ENCODE assay signal across 24 cellular contexts in genomic region chrX:137431693-137432488, GRCh38.
DNase-seq lines count a peak whose midpoint lies in the region; ATAC-seq and TF ChIP-seq lines count a peak whose summit lies in the region.
"Had no signal": no experiment of that assay in that cellular context is flagged by ENCODE, and none has a peak within 500 bp of the region (broad histone marks: within the 10 kb centered on the region; RNA-seq: fewer than 3 reads in every experiment).

No MANE protein-coding gene starts in this region.

- H3K4me1 Mint-ChIP-seq in activated CD8-positive, alpha-beta T cell treated with anti-CD3 and anti-CD28 coated beads for 36 hours (ENCODE audit: low read depth): peaks cover 2% of the 10 kb centered on the region

- POLR2A ChIA-PET in activated CD8-positive, alpha-beta T cell treated with anti-CD3 and anti-CD28 coated beads for 36 hours (lab: Charles Lee): no interaction called here

- peaks cover 29% of the 10 kb centered on the region for H3K27me3 Mint-ChIP-seq in activated CD8-positive, alpha-beta T cell treated with anti-CD3 and anti-CD28 coated beads for 36 hours

- CTCF ChIA-PET in activated CD8-positive, alpha-beta T cell treated with anti-CD3 and anti-CD28 coated beads for 36 hours (lab: Charles Lee): no interaction called here

- TF ChIP-seq CTCF in activated CD8-positive, alpha-beta T cell treated with anti-CD3 and anti-CD28 coated beads for 36 hours (IDR thresholded peaks at IDR 0.05): no peak

- no peak for ATAC-seq in HG03521 (IDR thresholded peaks at IDR 0.05; ENCODE audit: unreplicated experiment)
- ATAC-seq in activated CD8-positive, alpha-beta T cell treated with anti-CD3 and anti-CD28 coated beads for 36 hours: no peak
- ATAC-seq: right cardiac atrium had no signal

- no peak overlapping the region for H3K4me3 Mint-ChIP-seq in activated CD8-positive, alpha-beta T cell treated with anti-CD3 and anti-CD28 coated beads for 36 hours
- H3K4me3 Mint-ChIP-seq: activated T-cell treated with anti-CD3 and anti-CD28 coated beads, Interleukin-2, amount 50 U/mL, for 24 hours had no signal

- H3K36me3 Mint-ChIP-seq in activated CD8-positive, alpha-beta T cell treated with anti-CD3 and anti-CD28 coated beads for 36 hours (ENCODE audit: low read depth): no peaks in the 10 kb centered on the region

- DNase-seq in DMS53 (lab: John Stamatoyannopoulos, UW): peak; percentile 81
- peak; percentile 86 for DNase-seq in ELF-1 (ENCODE audit: low read depth, low spot score)
- peak; percentile 26 for DNase-seq in NCI-H146 treated with DMSO at 0.1 percent for 48 hours (lab: John Stamatoyannopoulos, UW; ENCODE audit: unreplicated experiment)
- peak; percentile 47 for DNase-seq in iPS-NIHi11 (ENCODE audit: low spot score)
- no peak for DNase-seq in SK-N-DZ (ENCODE audit: low spot score)
- no peak for DNase-seq in activated CD8-positive, alpha-beta T cell treated with anti-CD3 and anti-CD28 coated beads for 36 hours
- DNase-seq: activated T-cell treated with anti-CD3 and anti-CD28 coated beads, Interleukin-2, amount 50 U/mL, for 24 hours; C1 segment of cervical spinal cord; COR-L47; DMS79 treated with DMSO at 0.1 percent for 48 hours; effector memory CD4-positive, alpha-beta T cell; GOT3; left ventricle myocardium inferior; NCI-H1694; NCI-H510A; Peyer's patch; posterior cingulate gyrus; right cardiac atrium; SHP77 treated with DMSO at 0.1 percent for 48 hours; stimulated activated CD4-positive, alpha-beta T cell treated with anti-CD3 and anti-CD28 coated beads, Interleukin-1b, Interleukin-23, amount 100 ng/mL, for 48 hours; stimulated activated naive CD4-positive, alpha-beta T cell treated with Interleukin-2 at 50 U/mL for 16 hours; upper lobe of left lung; WERI-Rb-1 had no signal

- H3K9me3 Mint-ChIP-seq in activated CD8-positive, alpha-beta T cell treated with anti-CD3 and anti-CD28 coated beads for 36 hours: peaks cover 3% of the 10 kb centered on the region

- intact Hi-C loops in activated CD8-positive, alpha-beta T cell treated with anti-CD3 and anti-CD28 coated beads for 36 hours (cut with micrococcal nuclease): no loop called here

- H3K27ac Mint-ChIP-seq in activated CD8-positive, alpha-beta T cell treated with anti-CD3 and anti-CD28 coated beads for 36 hours: no peak overlapping the region
- H3K27ac Mint-ChIP-seq: activated T-cell treated with anti-CD3 and anti-CD28 coated beads, Interleukin-2, amount 50 U/mL, for 24 hours had no signal

Comparison
In these comparisons a context has a peak if more than half of its experiments do, and no peak if none do; other contexts are left out.
1. DNase-seq: peak in DMS53 (single experiment), ELF-1 (single experiment), NCI-H146 treated with DMSO at 0.1 percent for 48 hours (single experiment) and iPS-NIHi11 (single experiment); none in SK-N-DZ (single experiment) and activated CD8-positive, alpha-beta T cell treated with anti-CD3 and anti-CD28 coated beads for 36 hours (single experiment).